ENCODE assay signal across 1 cellular context in genomic region chr2:226581004-226581403, GRCh38.
A peak's percentile ranks its signal among the peaks of the same experiment; 100 is the strongest.
TF ChIP-seq lines count a peak whose summit lies in the region.

No MANE protein-coding gene starts in this region.

TF ChIP-seq in HepG2, 621 proteins besides CTCF, POLR2A, EP300 and RAD21 (continued from another document and continues in another):
- TF ChIP-seq ZNF276 (CRISPR knock-in tag; IDR thresholded peaks at IDR 0.05; ENCODE audit: low read depth) = no peak
- TF ChIP-seq ZNF335 (CRISPR knock-in tag; IDR thresholded peaks at IDR 0.05) = 0 out of 2 replicates have a peak, but pooled peaks have one; percentile 32
- TF ChIP-seq ZNF605 (CRISPR knock-in tag; IDR thresholded peaks at IDR 0.05) = no peak
- no peak for TF ChIP-seq ZNF576 (CRISPR knock-in tag; IDR thresholded peaks at IDR 0.05)
- peak; percentile 37; the same call in 1 of the 2 replicates for TF ChIP-seq AHDC1 (CRISPR knock-in tag; IDR thresholded peaks at IDR 0.05; ENCODE audit: borderline replicate concordance)
- no peak; the same call in 1 of the 2 replicates for TF ChIP-seq ZKSCAN8 (CRISPR knock-in tag; IDR thresholded peaks at IDR 0.05; ENCODE audit: borderline replicate concordance)
- TF ChIP-seq ZMYM4 (CRISPR knock-in tag; IDR thresholded peaks at IDR 0.05) = peak; percentile 93
- TF ChIP-seq CENPBD1 (CRISPR knock-in tag; IDR thresholded peaks at IDR 0.05; ENCODE audit: borderline replicate concordance, low read depth) = no peak
- TF ChIP-seq ZNF552 (CRISPR knock-in tag; IDR thresholded peaks at IDR 0.05; ENCODE audit: borderline replicate concordance) = no peak
- no peak; the same call in 1 of the 2 replicates for TF ChIP-seq YEATS2 (CRISPR knock-in tag; IDR thresholded peaks at IDR 0.05; ENCODE audit: borderline replicate concordance)
- no peak for TF ChIP-seq ZSCAN21 (CRISPR knock-in tag; IDR thresholded peaks at IDR 0.05; ENCODE audit: borderline replicate concordance)
- TF ChIP-seq SRF (IDR thresholded peaks at IDR 0.05; ENCODE audit: low read depth, low read length) = no peak
- TF ChIP-seq ZNF766 (CRISPR knock-in tag; IDR thresholded peaks at IDR 0.05; ENCODE audit: borderline replicate concordance) = no peak
- no peak for TF ChIP-seq HES4 (CRISPR knock-in tag; IDR thresholded peaks at IDR 0.05; ENCODE audit: borderline replicate concordance)
- TF ChIP-seq UBTF (CRISPR knock-in tag; IDR thresholded peaks at IDR 0.05) = no peak
- TF ChIP-seq FOXO1 (CRISPR knock-in tag; IDR thresholded peaks at IDR 0.05) = peak; percentile 33
- TF ChIP-seq ZC3H13 (CRISPR knock-in tag; IDR thresholded peaks at IDR 0.05) = no peak
- TF ChIP-seq THAP11 (CRISPR knock-in tag; IDR thresholded peaks at IDR 0.05) = no peak; the same call in 1 of the 2 replicates
- TF ChIP-seq SMARCE1 (IDR thresholded peaks at IDR 0.05; ENCODE audit: borderline replicate concordance) = no peak
- TF ChIP-seq MAF1 (CRISPR knock-in tag; IDR thresholded peaks at IDR 0.05; ENCODE audit: borderline replicate concordance) = no peak
- no peak for TF ChIP-seq ZNF501 (CRISPR knock-in tag; IDR thresholded peaks at IDR 0.05)
- TF ChIP-seq KLF9 (CRISPR knock-in tag; IDR thresholded peaks at IDR 0.05; ENCODE audit: low read depth) = 0 out of 2 replicates have a peak, but pooled peaks have one; percentile 39
- TF ChIP-seq ZFAT (CRISPR knock-in tag; conservative IDR thresholded peaks at IDR 0.05) = no peak
- TF ChIP-seq SRSF9 (IDR thresholded peaks at IDR 0.05; ENCODE audit: borderline replicate concordance, insufficient read depth, low read depth, low read length, poor library complexity, severe bottlenecking) = no peak
- no peak for TF ChIP-seq TBX3 (IDR thresholded peaks at IDR 0.05; ENCODE audit: borderline replicate concordance)
- TF ChIP-seq ZNF879 (CRISPR knock-in tag; IDR thresholded peaks at IDR 0.05) = no peak
- TF ChIP-seq ZNF878 (CRISPR knock-in tag; IDR thresholded peaks at IDR 0.05) = no peak
- no peak for TF ChIP-seq ZFX (CRISPR knock-in tag; IDR thresholded peaks at IDR 0.05; ENCODE audit: low read depth)
- no peak for TF ChIP-seq ZNF773 (CRISPR knock-in tag; IDR thresholded peaks at IDR 0.05; ENCODE audit: borderline replicate concordance)
- no peak for TF ChIP-seq REPIN1 (CRISPR knock-in tag; IDR thresholded peaks at IDR 0.05; ENCODE audit: borderline replicate concordance, low read depth)
- peak; percentile 58 for TF ChIP-seq RXRB (CRISPR knock-in tag; IDR thresholded peaks at IDR 0.05; ENCODE audit: borderline replicate concordance)
- TF ChIP-seq ZNF33B (CRISPR knock-in tag; IDR thresholded peaks at IDR 0.05) = no peak
- no peak for TF ChIP-seq ZFP36L2 (CRISPR knock-in tag; IDR thresholded peaks at IDR 0.05)
- no peak for TF ChIP-seq TOPORS (CRISPR knock-in tag; IDR thresholded peaks at IDR 0.05)
- no peak for TF ChIP-seq ZNF777 (CRISPR knock-in tag; IDR thresholded peaks at IDR 0.05)
- peak; percentile 55 for TF ChIP-seq STAG1 (CRISPR knock-in tag; IDR thresholded peaks at IDR 0.05)
- TF ChIP-seq ZNF441 (CRISPR knock-in tag; IDR thresholded peaks at IDR 0.05; ENCODE audit: borderline replicate concordance) = no peak
- no peak for TF ChIP-seq SOX6 (IDR thresholded peaks at IDR 0.05)
- peak; percentile 79 for TF ChIP-seq SOX6 (CRISPR knock-in tag; IDR thresholded peaks at IDR 0.05)
- no peak for TF ChIP-seq ZNF557 (CRISPR knock-in tag; IDR thresholded peaks at IDR 0.05)
- TF ChIP-seq ZNF180 (CRISPR knock-in tag; IDR thresholded peaks at IDR 0.05; ENCODE audit: borderline replicate concordance, low read depth) = no peak
- no peak for TF ChIP-seq ZSCAN25 (CRISPR knock-in tag; IDR thresholded peaks at IDR 0.05)
- TF ChIP-seq KDM5A (IDR thresholded peaks at IDR 0.05; ENCODE audit: borderline replicate concordance, low read length) = no peak
- peak; percentile 71 for TF ChIP-seq HNF4G (IDR thresholded peaks at IDR 0.05; ENCODE audit: borderline replicate concordance, low read depth, low read length)
- peak; percentile 47; the same call in 1 of the 2 replicates for TF ChIP-seq HNF4G (CRISPR knock-in tag; IDR thresholded peaks at IDR 0.05; ENCODE audit: borderline replicate concordance, low read depth)
- no peak for TF ChIP-seq ZSCAN31 (CRISPR knock-in tag; IDR thresholded peaks at IDR 0.05; ENCODE audit: low read depth)
- peak in 1 of 2 experiments; percentile 33; a peak in 1 of 4 replicates for TF ChIP-seq ATF4 (CRISPR knock-in tag; IDR thresholded peaks at IDR 0.05)
- TF ChIP-seq ZNF136 (CRISPR knock-in tag; IDR thresholded peaks at IDR 0.05; ENCODE audit: low read depth) = no peak
- TF ChIP-seq HMG20B (CRISPR knock-in tag; conservative IDR thresholded peaks at IDR 0.05) = no peak; the same call in 1 of the 2 replicates
- TF ChIP-seq ZKSCAN5 (CRISPR knock-in tag; IDR thresholded peaks at IDR 0.05) = no peak
- no peak for TF ChIP-seq ETV6 (CRISPR knock-in tag; conservative IDR thresholded peaks at IDR 0.05)
- no peak for TF ChIP-seq PRDM4 (CRISPR knock-in tag; IDR thresholded peaks at IDR 0.05; ENCODE audit: borderline replicate concordance)
- no peak for TF ChIP-seq CBFB (CRISPR knock-in tag; IDR thresholded peaks at IDR 0.05)
- TF ChIP-seq POGZ (CRISPR knock-in tag; IDR thresholded peaks at IDR 0.05) = peak; percentile 90
- TF ChIP-seq IRF1 (CRISPR knock-in tag; IDR thresholded peaks at IDR 0.05; ENCODE audit: low read depth) = no peak
- no peak for TF ChIP-seq ZNF674 (CRISPR knock-in tag; IDR thresholded peaks at IDR 0.05; ENCODE audit: low read depth)
- no peak for TF ChIP-seq ZNF101 (CRISPR knock-in tag; IDR thresholded peaks at IDR 0.05; ENCODE audit: borderline replicate concordance, low read depth)
- TF ChIP-seq CREBL2 (CRISPR knock-in tag; IDR thresholded peaks at IDR 0.05; ENCODE audit: borderline replicate concordance) = no peak
- TF ChIP-seq ZNF841 (CRISPR knock-in tag; IDR thresholded peaks at IDR 0.05; ENCODE audit: borderline replicate concordance) = no peak
- no peak for TF ChIP-seq ZNF772 (CRISPR knock-in tag; IDR thresholded peaks at IDR 0.05)
